1 cellular context compared by ENCODE assay signal in the genomic region with DNA sequence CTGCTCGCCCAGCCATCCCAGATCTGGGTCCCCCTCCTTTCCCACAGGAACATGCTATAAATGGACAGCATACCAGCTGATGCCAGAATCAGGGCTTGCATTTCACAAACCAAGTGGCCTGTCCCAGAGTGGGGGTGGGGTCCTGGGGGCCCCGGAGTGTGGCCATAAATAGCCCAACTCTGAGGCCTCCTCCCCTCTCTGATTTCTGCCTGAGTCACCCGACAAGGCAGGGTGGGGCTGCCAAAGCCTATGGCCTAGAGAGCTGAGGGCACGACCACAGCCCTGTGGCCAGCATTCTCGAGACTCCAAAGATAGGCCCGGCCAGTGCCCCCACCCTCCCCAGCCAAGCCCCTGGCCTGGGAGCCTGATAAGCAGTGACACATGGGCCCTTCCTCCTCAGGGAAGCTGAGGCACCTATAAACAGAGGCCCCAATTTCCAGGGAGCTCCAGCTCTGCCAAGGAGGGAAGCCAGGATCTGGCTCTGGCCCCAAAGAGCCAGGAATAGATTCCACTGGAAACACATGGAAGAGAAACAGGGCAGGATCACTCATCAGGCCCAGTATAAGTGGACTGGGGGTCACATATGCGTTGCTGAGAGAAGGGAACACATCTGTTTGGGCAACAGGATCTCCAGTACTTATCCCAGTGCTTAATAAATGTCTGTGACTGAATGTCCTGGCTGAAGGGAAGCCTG.
TF ChIP-seq lines count a peak whose summit lies in the region.

No MANE protein-coding gene starts in this region.

TF ChIP-seq in K562, 482 proteins besides CTCF, POLR2A, EP300 and RAD21 (continued from another document and continues in another):
- TF ChIP-seq, protein P1, sequence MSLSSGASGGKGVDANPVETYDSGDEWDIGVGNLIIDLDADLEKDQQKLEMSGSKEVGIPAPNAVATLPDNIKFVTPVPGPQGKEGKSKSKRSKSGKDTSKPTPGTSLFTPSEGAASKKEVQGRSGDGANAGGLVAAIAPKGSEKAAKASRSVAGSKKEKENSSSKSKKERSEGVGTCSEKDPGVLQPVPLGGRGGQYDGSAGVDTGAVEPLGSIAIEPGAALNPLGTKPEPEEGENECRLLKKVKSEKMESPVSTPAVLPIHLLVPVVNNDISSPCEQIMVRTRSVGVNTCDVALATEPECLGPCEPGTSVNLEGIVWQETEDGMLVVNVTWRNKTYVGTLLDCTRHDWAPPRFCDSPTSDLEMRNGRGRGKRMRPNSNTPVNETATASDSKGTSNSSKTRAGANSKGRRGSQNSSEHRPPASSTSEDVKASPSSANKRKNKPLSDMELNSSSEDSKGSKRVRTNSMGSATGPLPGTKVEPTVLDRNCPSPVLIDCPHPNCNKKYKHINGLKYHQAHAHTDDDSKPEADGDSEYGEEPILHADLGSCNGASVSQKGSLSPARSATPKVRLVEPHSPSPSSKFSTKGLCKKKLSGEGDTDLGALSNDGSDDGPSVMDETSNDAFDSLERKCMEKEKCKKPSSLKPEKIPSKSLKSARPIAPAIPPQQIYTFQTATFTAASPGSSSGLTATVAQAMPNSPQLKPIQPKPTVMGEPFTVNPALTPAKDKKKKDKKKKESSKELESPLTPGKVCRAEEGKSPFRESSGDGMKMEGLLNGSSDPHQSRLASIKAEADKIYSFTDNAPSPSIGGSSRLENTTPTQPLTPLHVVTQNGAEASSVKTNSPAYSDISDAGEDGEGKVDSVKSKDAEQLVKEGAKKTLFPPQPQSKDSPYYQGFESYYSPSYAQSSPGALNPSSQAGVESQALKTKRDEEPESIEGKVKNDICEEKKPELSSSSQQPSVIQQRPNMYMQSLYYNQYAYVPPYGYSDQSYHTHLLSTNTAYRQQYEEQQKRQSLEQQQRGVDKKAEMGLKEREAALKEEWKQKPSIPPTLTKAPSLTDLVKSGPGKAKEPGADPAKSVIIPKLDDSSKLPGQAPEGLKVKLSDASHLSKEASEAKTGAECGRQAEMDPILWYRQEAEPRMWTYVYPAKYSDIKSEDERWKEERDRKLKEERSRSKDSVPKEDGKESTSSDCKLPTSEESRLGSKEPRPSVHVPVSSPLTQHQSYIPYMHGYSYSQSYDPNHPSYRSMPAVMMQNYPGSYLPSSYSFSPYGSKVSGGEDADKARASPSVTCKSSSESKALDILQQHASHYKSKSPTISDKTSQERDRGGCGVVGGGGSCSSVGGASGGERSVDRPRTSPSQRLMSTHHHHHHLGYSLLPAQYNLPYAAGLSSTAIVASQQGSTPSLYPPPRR (CRISPR knock-in tag; IDR thresholded peaks at IDR 0.05; ENCODE audit: borderline replicate concordance) = no peak
- TF ChIP-seq ZNF23 (CRISPR knock-in tag; IDR thresholded peaks at IDR 0.05) (no peak), ZSCAN32 (CRISPR knock-in tag; IDR thresholded peaks at IDR 0.05) (no peak), STAG1 (CRISPR knock-in tag; IDR thresholded peaks at IDR 0.05; ENCODE audit: borderline replicate concordance) (no peak), NBN (IDR thresholded peaks at IDR 0.05; ENCODE audit: low read depth) (no peak), POLR2B (IDR thresholded peaks at IDR 0.05; ENCODE audit: low read depth, partially characterized antibody) (no peak), EGR1 (conservative IDR thresholded peaks at IDR 0.05) (no peak), SMAD4 (CRISPR knock-in tag; conservative IDR thresholded peaks at IDR 0.05) (no peak), SMAD1 (IDR thresholded peaks at IDR 0.05; ENCODE audit: low read depth, low read length, partially characterized antibody) (no peak), CC2D1A (IDR thresholded peaks at IDR 0.05) (no peak), PRPF4 (IDR thresholded peaks at IDR 0.05; ENCODE audit: insufficient read depth, low read depth, low read length, poor library complexity, severe bottlenecking) (no peak), TEAD2 (tag; IDR thresholded peaks at IDR 0.05) (no peak), DDX20 (tag; IDR thresholded peaks at IDR 0.05; ENCODE audit: low read depth) (no peak), NCOA2 (IDR thresholded peaks at IDR 0.05; ENCODE audit: partially characterized antibody in 2 of 2) (no peak), U2AF1 (optimal IDR thresholded peaks at IDR 0.05; ENCODE audit: low read depth, low read length) (no peak), BRD9 (IDR thresholded peaks at IDR 0.05; ENCODE audit: low read depth, partially characterized antibody) (no peak), FOXA3 (CRISPR knock-in tag; conservative IDR thresholded peaks at IDR 0.05 in 1 of 2, IDR thresholded peaks at IDR 0.05 in 1 of 2) (no peak), THRAP3 (IDR thresholded peaks at IDR 0.05; ENCODE audit: borderline replicate concordance) (no peak), CBX5 (IDR thresholded peaks at IDR 0.05; ENCODE audit: borderline replicate concordance, low read depth) (no peak), MCM5 (IDR thresholded peaks at IDR 0.05; ENCODE audit: low read depth) (no peak), SUPT5H (IDR thresholded peaks at IDR 0.05) (no peak), TGIF2 (CRISPR knock-in tag; IDR thresholded peaks at IDR 0.05) (no peak), TAF7 (tag; IDR thresholded peaks at IDR 0.05) (no peak), ZNF175 (CRISPR knock-in tag; IDR thresholded peaks at IDR 0.05; ENCODE audit: low read depth) (no peak), ZEB2 (IDR thresholded peaks at IDR 0.05) (no peak), ZNF217 (CRISPR knock-in tag; IDR thresholded peaks at IDR 0.05) (no peak), CBFA2T2 (conservative IDR thresholded peaks at IDR 0.05) (peak; percentile 36; the same call in 1 of the 2 replicates), ZNF507 (tag; conservative IDR thresholded peaks at IDR 0.05) (no peak), PHB (CRISPR knock-in tag; IDR thresholded peaks at IDR 0.05) (no peak)
- TF ChIP-seq, protein P2, sequence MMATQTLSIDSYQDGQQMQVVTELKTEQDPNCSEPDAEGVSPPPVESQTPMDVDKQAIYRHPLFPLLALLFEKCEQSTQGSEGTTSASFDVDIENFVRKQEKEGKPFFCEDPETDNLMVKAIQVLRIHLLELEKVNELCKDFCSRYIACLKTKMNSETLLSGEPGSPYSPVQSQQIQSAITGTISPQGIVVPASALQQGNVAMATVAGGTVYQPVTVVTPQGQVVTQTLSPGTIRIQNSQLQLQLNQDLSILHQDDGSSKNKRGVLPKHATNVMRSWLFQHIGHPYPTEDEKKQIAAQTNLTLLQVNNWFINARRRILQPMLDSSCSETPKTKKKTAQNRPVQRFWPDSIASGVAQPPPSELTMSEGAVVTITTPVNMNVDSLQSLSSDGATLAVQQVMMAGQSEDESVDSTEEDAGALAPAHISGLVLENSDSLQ (IDR thresholded peaks at IDR 0.05) = no peak
- TF ChIP-seq, protein P3, sequence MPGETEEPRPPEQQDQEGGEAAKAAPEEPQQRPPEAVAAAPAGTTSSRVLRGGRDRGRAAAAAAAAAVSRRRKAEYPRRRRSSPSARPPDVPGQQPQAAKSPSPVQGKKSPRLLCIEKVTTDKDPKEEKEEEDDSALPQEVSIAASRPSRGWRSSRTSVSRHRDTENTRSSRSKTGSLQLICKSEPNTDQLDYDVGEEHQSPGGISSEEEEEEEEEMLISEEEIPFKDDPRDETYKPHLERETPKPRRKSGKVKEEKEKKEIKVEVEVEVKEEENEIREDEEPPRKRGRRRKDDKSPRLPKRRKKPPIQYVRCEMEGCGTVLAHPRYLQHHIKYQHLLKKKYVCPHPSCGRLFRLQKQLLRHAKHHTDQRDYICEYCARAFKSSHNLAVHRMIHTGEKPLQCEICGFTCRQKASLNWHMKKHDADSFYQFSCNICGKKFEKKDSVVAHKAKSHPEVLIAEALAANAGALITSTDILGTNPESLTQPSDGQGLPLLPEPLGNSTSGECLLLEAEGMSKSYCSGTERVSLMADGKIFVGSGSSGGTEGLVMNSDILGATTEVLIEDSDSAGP (CRISPR knock-in tag; IDR thresholded peaks at IDR 0.05) = no peak
- TF ChIP-seq, protein P4, sequence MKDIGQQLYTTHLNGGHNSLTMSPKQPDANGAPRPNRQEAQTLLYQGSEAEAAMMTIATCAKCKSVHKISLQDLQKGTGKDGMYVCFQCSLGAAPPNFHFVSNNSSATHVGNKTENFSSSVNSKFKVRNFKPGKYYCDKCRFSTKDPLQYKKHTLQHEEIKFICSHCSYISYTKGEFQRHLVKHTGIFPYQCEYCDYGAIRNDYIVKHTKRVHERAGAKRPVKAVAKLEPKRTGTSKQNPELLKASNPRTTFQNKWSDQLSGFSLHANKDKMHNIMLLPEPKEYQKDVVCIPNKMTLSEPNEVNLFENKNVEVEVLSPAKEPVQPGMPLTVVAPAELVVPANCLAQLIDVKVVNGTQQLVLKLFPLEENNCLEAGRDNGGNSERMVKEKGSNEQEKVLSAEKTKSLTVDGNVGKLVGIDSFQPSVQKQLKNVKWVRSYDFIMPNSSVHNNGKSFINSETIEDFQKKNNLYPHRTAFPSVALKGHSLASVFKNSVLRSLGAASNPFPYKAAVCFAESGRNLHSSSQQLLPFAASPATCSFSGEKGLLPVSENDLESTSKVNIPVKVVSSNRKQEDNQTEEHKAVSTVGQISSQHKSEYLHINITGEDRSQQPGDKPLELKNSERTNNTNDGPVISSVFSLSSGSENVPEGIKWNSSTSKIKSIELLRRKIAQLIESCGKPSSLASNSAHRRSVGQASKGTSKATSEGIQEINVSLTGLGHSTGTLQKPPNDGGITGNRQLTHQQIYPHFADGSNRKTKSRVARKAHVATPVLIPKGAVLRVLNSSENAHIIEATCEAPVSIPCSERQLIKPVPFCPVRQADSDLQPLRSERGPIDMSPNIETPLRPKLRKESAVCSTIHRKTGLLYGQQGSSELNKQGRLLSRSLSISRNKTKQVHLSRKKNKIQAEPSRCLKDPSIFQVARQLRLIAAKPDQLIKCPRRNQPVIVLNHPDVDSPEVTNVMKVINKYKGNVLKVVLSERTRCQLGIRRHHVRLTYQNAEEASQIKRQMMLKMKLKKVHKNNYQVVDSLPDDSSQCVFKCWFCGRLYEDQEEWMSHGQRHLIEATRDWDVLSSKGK (CRISPR knock-in tag; IDR thresholded peaks at IDR 0.05) = no peak
- TF ChIP-seq, protein P5, sequence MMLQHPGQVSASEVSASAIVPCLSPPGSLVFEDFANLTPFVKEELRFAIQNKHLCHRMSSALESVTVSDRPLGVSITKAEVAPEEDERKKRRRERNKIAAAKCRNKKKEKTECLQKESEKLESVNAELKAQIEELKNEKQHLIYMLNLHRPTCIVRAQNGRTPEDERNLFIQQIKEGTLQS (IDR thresholded peaks at IDR 0.05) = peak; percentile 41
- TF ChIP-seq, protein P5 (CRISPR knock-in tag; conservative IDR thresholded peaks at IDR 0.05) = no peak
- TF ChIP-seq, protein P6, sequence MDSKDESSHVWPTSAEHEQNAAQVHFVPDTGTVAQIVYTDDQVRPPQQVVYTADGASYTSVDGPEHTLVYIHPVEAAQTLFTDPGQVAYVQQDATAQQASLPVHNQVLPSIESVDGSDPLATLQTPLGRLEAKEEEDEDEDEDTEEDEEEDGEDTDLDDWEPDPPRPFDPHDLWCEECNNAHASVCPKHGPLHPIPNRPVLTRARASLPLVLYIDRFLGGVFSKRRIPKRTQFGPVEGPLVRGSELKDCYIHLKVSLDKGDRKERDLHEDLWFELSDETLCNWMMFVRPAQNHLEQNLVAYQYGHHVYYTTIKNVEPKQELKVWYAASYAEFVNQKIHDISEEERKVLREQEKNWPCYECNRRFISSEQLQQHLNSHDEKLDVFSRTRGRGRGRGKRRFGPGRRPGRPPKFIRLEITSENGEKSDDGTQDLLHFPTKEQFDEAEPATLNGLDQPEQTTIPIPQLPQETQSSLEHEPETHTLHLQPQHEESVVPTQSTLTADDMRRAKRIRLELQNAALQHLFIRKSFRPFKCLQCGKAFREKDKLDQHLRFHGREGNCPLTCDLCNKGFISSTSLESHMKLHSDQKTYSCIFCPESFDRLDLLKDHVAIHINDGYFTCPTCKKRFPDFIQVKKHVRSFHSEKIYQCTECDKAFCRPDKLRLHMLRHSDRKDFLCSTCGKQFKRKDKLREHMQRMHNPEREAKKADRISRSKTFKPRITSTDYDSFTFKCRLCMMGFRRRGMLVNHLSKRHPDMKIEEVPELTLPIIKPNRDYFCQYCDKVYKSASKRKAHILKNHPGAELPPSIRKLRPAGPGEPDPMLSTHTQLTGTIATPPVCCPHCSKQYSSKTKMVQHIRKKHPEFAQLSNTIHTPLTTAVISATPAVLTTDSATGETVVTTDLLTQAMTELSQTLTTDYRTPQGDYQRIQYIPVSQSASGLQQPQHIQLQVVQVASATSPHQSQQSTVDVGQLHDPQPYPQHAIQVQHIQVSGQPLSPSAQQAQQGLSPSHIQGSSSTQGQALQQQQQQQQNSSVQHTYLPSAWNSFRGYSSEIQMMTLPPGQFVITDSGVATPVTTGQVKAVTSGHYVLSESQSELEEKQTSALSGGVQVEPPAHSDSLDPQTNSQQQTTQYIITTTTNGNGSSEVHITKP (IDR thresholded peaks at IDR 0.05; ENCODE audit: partially characterized antibody) = peak; percentile 37
- TF ChIP-seq, protein P7, sequence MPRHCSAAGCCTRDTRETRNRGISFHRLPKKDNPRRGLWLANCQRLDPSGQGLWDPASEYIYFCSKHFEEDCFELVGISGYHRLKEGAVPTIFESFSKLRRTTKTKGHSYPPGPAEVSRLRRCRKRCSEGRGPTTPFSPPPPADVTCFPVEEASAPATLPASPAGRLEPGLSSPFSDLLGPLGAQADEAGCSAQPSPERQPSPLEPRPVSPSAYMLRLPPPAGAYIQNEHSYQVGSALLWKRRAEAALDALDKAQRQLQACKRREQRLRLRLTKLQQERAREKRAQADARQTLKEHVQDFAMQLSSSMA (CRISPR knock-in tag; IDR thresholded peaks at IDR 0.05) = no peak
- TF ChIP-seq, protein P8, sequence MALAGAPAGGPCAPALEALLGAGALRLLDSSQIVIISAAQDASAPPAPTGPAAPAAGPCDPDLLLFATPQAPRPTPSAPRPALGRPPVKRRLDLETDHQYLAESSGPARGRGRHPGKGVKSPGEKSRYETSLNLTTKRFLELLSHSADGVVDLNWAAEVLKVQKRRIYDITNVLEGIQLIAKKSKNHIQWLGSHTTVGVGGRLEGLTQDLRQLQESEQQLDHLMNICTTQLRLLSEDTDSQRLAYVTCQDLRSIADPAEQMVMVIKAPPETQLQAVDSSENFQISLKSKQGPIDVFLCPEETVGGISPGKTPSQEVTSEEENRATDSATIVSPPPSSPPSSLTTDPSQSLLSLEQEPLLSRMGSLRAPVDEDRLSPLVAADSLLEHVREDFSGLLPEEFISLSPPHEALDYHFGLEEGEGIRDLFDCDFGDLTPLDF (CRISPR knock-in tag; IDR thresholded peaks at IDR 0.05) = no peak
- TF ChIP-seq, protein P9, sequence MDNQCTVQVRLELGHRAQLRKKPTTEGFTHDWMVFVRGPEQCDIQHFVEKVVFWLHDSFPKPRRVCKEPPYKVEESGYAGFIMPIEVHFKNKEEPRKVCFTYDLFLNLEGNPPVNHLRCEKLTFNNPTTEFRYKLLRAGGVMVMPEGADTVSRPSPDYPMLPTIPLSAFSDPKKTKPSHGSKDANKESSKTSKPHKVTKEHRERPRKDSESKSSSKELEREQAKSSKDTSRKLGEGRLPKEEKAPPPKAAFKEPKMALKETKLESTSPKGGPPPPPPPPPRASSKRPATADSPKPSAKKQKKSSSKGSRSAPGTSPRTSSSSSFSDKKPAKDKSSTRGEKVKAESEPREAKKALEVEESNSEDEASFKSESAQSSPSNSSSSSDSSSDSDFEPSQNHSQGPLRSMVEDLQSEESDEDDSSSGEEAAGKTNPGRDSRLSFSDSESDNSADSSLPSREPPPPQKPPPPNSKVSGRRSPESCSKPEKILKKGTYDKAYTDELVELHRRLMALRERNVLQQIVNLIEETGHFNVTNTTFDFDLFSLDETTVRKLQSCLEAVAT (IDR thresholded peaks at IDR 0.05) = no peak
